ENCODE assay signal across 18 cellular contexts in the genomic region with DNA sequence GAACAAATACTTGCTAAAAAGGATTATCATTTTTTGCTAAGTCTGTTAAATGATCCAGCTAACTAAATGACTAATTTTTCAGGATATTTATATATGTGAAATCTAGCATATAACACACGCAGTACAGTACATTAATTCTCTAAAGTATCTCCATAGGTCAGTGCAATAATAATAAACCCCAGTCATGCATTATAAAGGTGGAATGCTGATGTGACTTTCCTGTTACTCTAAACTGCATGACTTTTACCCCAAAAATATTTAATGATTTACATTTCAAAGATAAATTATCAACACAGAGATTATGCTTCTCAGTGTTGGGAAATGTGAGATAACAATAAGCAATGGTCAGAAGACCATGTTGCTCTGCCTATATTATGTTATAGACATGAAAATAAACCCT. TPM values are rescaled to one million over a fixed set of nuclear protein-coding genes. Genes with fewer than 3 reads are reported as not detected.
DNase-seq lines count a peak whose midpoint lies in the region; FAIRE-seq and TF ChIP-seq lines count a peak whose summit lies in the region.
"Had no signal": no experiment of that assay in that cellular context is flagged by ENCODE, and none has a peak within 500 bp of the region (broad histone marks: within the 10 kb centered on the region; RNA-seq: fewer than 3 reads in every experiment).

No MANE protein-coding gene starts in this region.

- H3K27me3 ChIP-seq in AG04450 (ENCODE audit: control insufficient read depth, insufficient read depth, low read length): no peaks in the 10 kb centered on the region
- H3K27me3 ChIP-seq: BLaER1 treated with 17β-estradiol and CSF1 and Interleukin-3, amounts not matched to agents 10 nM and 100 nM had no signal

- POLR2A ChIA-PET in AG04450 (lab: Yijun Ruan, JAX): no interaction called here

- H3K9me3 ChIP-seq in AG04450 (ENCODE audit: control insufficient read depth, insufficient read depth, low read length): no peaks in the 10 kb centered on the region
- H3K9me3 ChIP-seq: A549 had no signal

- no peak overlapping the region for H3K4me3 ChIP-seq in AG04450 (ENCODE audit: low read depth, low read length)
- H3K4me3 ChIP-seq in fibroblast of villous mesenchyme (ENCODE audit: low read depth, low read length): no peak overlapping the region
- H3K4me3 ChIP-seq: A549; BLaER1 treated with 17β-estradiol and CSF1 and Interleukin-3, amounts not matched to agents 10 nM and 100 nM; GM12878 had no signal

- FAIRE-seq in RCC 7860 (lab: Jason Lieb, UNC): peak; percentile 48
- FAIRE-seq: A549, GM12878, H1 had no signal

- DNase-seq in AG04450 (ENCODE audit: low read depth, low spot score) (peak; percentile 7), RCC 7860 (ENCODE audit: low spot score) (no peak), fibroblast of villous mesenchyme (ENCODE audit: low read depth) (peak; percentile 39), kidney tubule cell (ENCODE audit: low spot score) (peak; percentile 25), NCI-H345 treated with DMSO at 0.1 percent for 48 hours (lab: John Stamatoyannopoulos, UW; ENCODE audit: unreplicated experiment) (no peak), HK-2 (ENCODE audit: unreplicated experiment) (no peak)
- DNase-seq in stimulated activated CD4-positive, alpha-beta T cell treated with anti-CD3 and anti-CD28 coated beads, Interleukin-12 subunit alpha, Interleukin-12 subunit beta, amount 100 ng/mL, for 4 hours: no peak
- DNase-seq: CD8-positive, alpha-beta T cell; DMS 273 treated with DMSO at 0.1 percent for 48 hours; DMS53; DND-41; EL; H9 had no signal

- TF ChIP-seq CTCF in AG04450 (IDR thresholded peaks at IDR 0.05; ENCODE audit: low read depth, low read length): no peak
- TF ChIP-seq CTCF in fibroblast of villous mesenchyme (IDR thresholded peaks at IDR 0.05; ENCODE audit: insufficient read depth, low read depth, low read length): no peak

- no peak overlapping the region for H3K27ac ChIP-seq in AG04450 (ENCODE audit: low read depth, low read length)
- H3K27ac ChIP-seq: 22Rv1; A549; BLaER1 treated with 17β-estradiol and CSF1 and Interleukin-3, amounts not matched to agents 10 nM and 100 nM had no signal

- CTCF ChIA-PET in AG04450 (lab: Charles Lee): interaction anchor here (2.0 kb wide), 1 partner anchor 39 kb away, joined by 6 read pairs; no protein-coding TSS in a partner anchor

RNA-seq across cellular contexts. Expression of a gene that starts 34.2 kb away (rescaled TPM):
- 272 and 307 TPM in 2 replicates for polyA plus RNA-seq in AG04450 (2011; rRNA removed)
- polyA minus RNA-seq in AG04450 (2011; rRNA and poly(A)+ RNA removed): 124 and 169 TPM in 2 replicates
- 196 and 266 TPM in 2 replicates for total RNA-seq in fibroblast of villous mesenchyme

Comparison
In these comparisons a context has a peak if more than half of its experiments do, and no peak if none do; other contexts are left out.
1. DNase-seq: peak in AG04450 (single experiment), fibroblast of villous mesenchyme (single experiment) and kidney tubule cell (single experiment); none in RCC 7860 (single experiment), stimulated activated CD4-positive, alpha-beta T cell treated with anti-CD3 and anti-CD28 coated beads, Interleukin-12 subunit alpha, Interleukin-12 subunit beta, amount 100 ng/mL, for 4 hours (single experiment), NCI-H345 treated with DMSO at 0.1 percent for 48 hours (single experiment) and HK-2 (single experiment).